Comparison of ENCODE assay signal across 9 cellular contexts in genomic region chr6:13526718-13527668, GRCh38. TPM values are rescaled to one million over a fixed set of nuclear protein-coding genes. Genes with fewer than 3 reads are reported as not detected.
A peak's percentile ranks its signal among the peaks of the same experiment; 100 is the strongest.
DNase-seq lines count a peak whose midpoint lies in the region; ATAC-seq, FAIRE-seq and TF ChIP-seq lines count a peak whose summit lies in the region.
"Had no signal": no experiment of that assay in that cellular context is flagged by ENCODE, and none has a peak within 500 bp of the region (broad histone marks: within the 10 kb centered on the region; RNA-seq: fewer than 3 reads in every experiment).

No MANE protein-coding gene starts in this region.

- H2AK5ac ChIP-seq in H1 (ENCODE audit: low read depth, low read length) = no peak overlapping the region

- H3K23ac ChIP-seq in H1 (ENCODE audit: insufficient read length) = no peak overlapping the region

- no peak for TF ChIP-seq POLR2A in Peyer's patch (IDR thresholded peaks at IDR 0.05)
- no peak for TF ChIP-seq POLR2A in H1 (IDR thresholded peaks at IDR 0.05; ENCODE audit: control extremely low read depth in 1 of 2, low read depth in 2 of 2, low read length in 2 of 2)

- H2AFZ ChIP-seq in H1 (ENCODE audit: low read length) = no peak overlapping the region

- CTCF ChIA-PET in H1 (lab: Charles Lee; ENCODE audit: partially characterized antibody) = interaction anchor here (0.6 to 1.0 kb wide), 4 partner anchors 14 to 647 kb away, joined by 3 to 5 read pairs (median 3); no protein-coding TSS in a partner anchor

- 82% methylated on average over 17 of the region's 17 CpGs; no CpG with 5 or more reads in 1 of the 2 experiments for WGBS in H1 (ENCODE audit: extremely low coverage in 1 of 2, insufficient coverage in 1 of 2, insufficient read length in 1 of 2, insufficient replicate concordance in 2 of 2, low coverage in 1 of 2, low lambda C conversion rate in 2 of 2, missing lambda C conversion rate in 1 of 2), 2 experiments
- WGBS in small intestine, 3 donors = 51 to 62% (median 61%) methylated on average over 17 of the region's 17 CpGs

- H4K91ac ChIP-seq in H1 (replicated peaks; ENCODE audit: insufficient read length, low read length) = no peak overlapping the region

- POLR2A ChIA-PET in H1 (lab: Charles Lee; ENCODE audit: partially characterized antibody) = no interaction called here

- no peak overlapping the region for H3K4me3 ChIP-seq in Peyer's patch
- no peak overlapping the region for H3K4me3 ChIP-seq in H1 (ENCODE audit: extremely low read depth in 1 of 4, insufficient read depth in 2 of 4, low read depth in 3 of 4, low read length in 4 of 4)
- H3K4me3 ChIP-seq in small intestine (ENCODE audit: low read depth in 1 of 2, low read length in 2 of 2) = no peak overlapping the region

- H2BK5ac ChIP-seq in H1 (ENCODE audit: low read depth, low read length) = no peak overlapping the region

- ATAC-seq in GM21367 (IDR thresholded peaks at IDR 0.05; ENCODE audit: unreplicated experiment) (peak; percentile 72), HG03575 (IDR thresholded peaks at IDR 0.05; ENCODE audit: extremely low read depth, insufficient number of reproducible peaks, low FRiP score, unreplicated experiment) (peak; percentile 67), HG02870 (IDR thresholded peaks at IDR 0.05; ENCODE audit: unreplicated experiment) (no peak)

- H3K4me2 ChIP-seq in H1 (ENCODE audit: insufficient read depth in 1 of 2, low read depth in 2 of 2, low read length in 2 of 2) = no peak overlapping the region

- H3K4me1 ChIP-seq in Peyer's patch (peaks cover 0 to 7% (median 1%) of the 10 kb centered on the region in 4 donors), H1 (replicated peaks in 1 of 4; ENCODE audit: control insufficient read depth in 3 of 4, insufficient read depth in 4 of 4, low read length in 3 of 4) (peaks cover 0 to 8% (median 2%) of the 10 kb centered on the region in 4 experiments; a peak in 3 of 7 replicates), small intestine (ENCODE audit: control insufficient read depth in 2 of 2, insufficient read depth in 1 of 2, low read depth in 1 of 2, low read length in 1 of 2) (peaks cover 0 to 2% of the 10 kb centered on the region in 2 donors)

- H3K27me3 ChIP-seq in Peyer's patch = no peaks in the 10 kb centered on the region
- no peaks in the 10 kb centered on the region for H3K27me3 ChIP-seq in H1 (replicated peaks in 1 of 4; ENCODE audit: control insufficient read depth in 3 of 4, extremely low read depth in 1 of 4, insufficient read depth in 3 of 4, low read length in 3 of 4)
- no peaks in the 10 kb centered on the region for H3K27me3 ChIP-seq in small intestine (ENCODE audit: control insufficient read depth in 2 of 2, insufficient read depth in 2 of 2, low read length in 2 of 2)

- no peak overlapping the region for H3K4ac ChIP-seq in H1 (replicated peaks; ENCODE audit: insufficient read length, low read depth, low read length)

- H3K79me1 ChIP-seq in H1 (ENCODE audit: low read depth, low read length) = no peaks in the 10 kb centered on the region

- H3K9me3 ChIP-seq in Peyer's patch (no peaks in the 10 kb centered on the region), H1 (ENCODE audit: insufficient read depth in 2 of 2, low read depth in 1 of 2, low read length in 1 of 2) (no peaks in the 10 kb centered on the region), small intestine (ENCODE audit: control insufficient read depth, low read depth) (no peaks in the 10 kb centered on the region)

- no peak overlapping the region for H2BK20ac ChIP-seq in H1 (ENCODE audit: low read length)

- H3K18ac ChIP-seq in H1 (ENCODE audit: extremely low read depth, low read length) = no peak overlapping the region

- no peak overlapping the region for H3K9ac ChIP-seq in H1 (replicated peaks in 1 of 4; ENCODE audit: extremely low read depth in 1 of 4, low read depth in 3 of 4, low read length in 3 of 4)

- DNase-seq in Daoy (ENCODE audit: low read depth) (peak; percentile 45), Peyer's patch (peak in 2 of 3 donors; percentile 64 to 74), H1 (ENCODE audit: low read depth in 1 of 2, low spot score in 2 of 2) (peak in 1 of 2 experiments; percentile 44), small intestine (peak; percentile 18), putamen (ENCODE audit: low spot score) (no peak)

- H3K36me3 ChIP-seq in Peyer's patch (no peaks in the 10 kb centered on the region), H1 (ENCODE audit: control insufficient read depth in 2 of 4, insufficient read depth in 4 of 4, low read length in 3 of 4) (no peaks in the 10 kb centered on the region), small intestine (ENCODE audit: control insufficient read depth in 2 of 2, insufficient read depth in 2 of 2, low read length in 2 of 2) (no peaks in the 10 kb centered on the region)

- peak overlapping the region in 3 of 4 donors; percentile 45 to 71 (median 57) for H3K27ac ChIP-seq in Peyer's patch
- no peak overlapping the region for H3K27ac ChIP-seq in H1 (ENCODE audit: low read depth, low read length)
- H3K27ac ChIP-seq in small intestine (ENCODE audit: low read depth in 1 of 2, low read length in 1 of 2) = peak overlapping the region in 1 of 2 donors; percentile 52

- no peak overlapping the region for H2BK15ac ChIP-seq in H1 (ENCODE audit: low read length)

- no peak overlapping the region for H3K14ac ChIP-seq in H1 (ENCODE audit: insufficient read length)

- no peak for TF ChIP-seq EP300 in H1 (IDR thresholded peaks at IDR 0.05; ENCODE audit: borderline replicate concordance in 1 of 2, low read depth in 2 of 2, low read length in 2 of 2)

- H3K23me2 ChIP-seq in H1 (ENCODE audit: low read depth, low read length) = no peaks in the 10 kb centered on the region; the same call in 1 of the 2 replicates

- TF ChIP-seq CTCF in Peyer's patch (IDR thresholded peaks at IDR 0.05) (no peak), H1 (IDR thresholded peaks at IDR 0.05; ENCODE audit: control extremely low read depth in 1 of 3, insufficient read depth in 1 of 3, low read depth in 1 of 3, low read length in 3 of 3) (no peak)

- no peaks in the 10 kb centered on the region for H4K20me1 ChIP-seq in H1 (replicated peaks in 1 of 2; ENCODE audit: control insufficient read depth in 1 of 2, insufficient read depth in 2 of 2, low read length in 2 of 2)

- 0 out of 2 replicates have a peak overlapping the region, but pooled peaks have one; percentile 39 for H2BK12ac ChIP-seq in H1 (ENCODE audit: low read depth, low read length)

- no peak for FAIRE-seq in H1 (lab: Jason Lieb, UNC)
- FAIRE-seq in small intestine (lab: Jason Lieb, UNC) = no peak
- FAIRE-seq: frontal cortex had no signal

- no peaks in the 10 kb centered on the region for H3K79me2 ChIP-seq in H1 (ENCODE audit: control insufficient read depth in 1 of 2, insufficient read depth in 2 of 2, low read length in 2 of 2)

- H2BK120ac ChIP-seq in H1 (replicated peaks; ENCODE audit: low read depth, low read length) = no peak overlapping the region

- TF ChIP-seq RAD21 in H1 (IDR thresholded peaks at IDR 0.05 in 1 of 2, conservative IDR thresholded peaks at IDR 0.05 in 1 of 2; ENCODE audit: low read depth in 2 of 2, low read length in 2 of 2) = 0 out of 4 replicates have a peak, but pooled peaks of 1 of the 2 experiments have one; percentile 6

- H4K8ac ChIP-seq in H1 (ENCODE audit: extremely low read depth, insufficient read depth, low read length) = no peak overlapping the region

- no peak overlapping the region for H4K5ac ChIP-seq in H1 (ENCODE audit: insufficient read length, low read depth, low read length)

- H3K56ac ChIP-seq in H1 (replicated peaks; ENCODE audit: insufficient read length, low read depth, low read length) = no peak overlapping the region

TF ChIP-seq in H1, 55 proteins besides CTCF, POLR2A, EP300 and RAD21 (continues in another document):
- TF ChIP-seq PHF8 (conservative IDR thresholded peaks at IDR 0.05; ENCODE audit: low read depth, low read length) (no peak), BRCA1 (IDR thresholded peaks at IDR 0.05; ENCODE audit: low read depth, low read length) (no peak), POLR2AphosphoS5 (IDR thresholded peaks at IDR 0.05; ENCODE audit: low read depth, low read length) (no peak), MAX (IDR thresholded peaks at IDR 0.05) (no peak)

RNA-seq across cellular contexts. Expression of gene GFOD1, which starts 39.6 kb away (rescaled TPM):
- total RNA-seq in Daoy (2014; rRNA removed; shearing (Covaris generic)) = 4.5 and 6.3 TPM in 2 replicates
- total RNA-seq in Peyer's patch = 10 to 100 TPM; 10.7 to 24.2 (median 17.6) TPM
- 8.5 and 8.8 TPM in 2 replicates for total RNA-seq in H1 (2021; fragmentation: NEBNext Ultra II Directional; extraction: Animal tissue kit (Norgen Biotek cat#: 25700))
- 2.5 and 3.4 TPM in 2 replicates for polyA plus RNA-seq in H1 (2011; rRNA removed)
- 2.8 TPM for polyA plus RNA-seq in H1 (2011; cell fraction: cytosol; rRNA removed)
- polyA plus RNA-seq in H1 (2011; cell fraction: nucleus; rRNA removed) = 4.1 TPM
- polyA plus RNA-seq in H1 (2012, experiment 1 of 2) = 2.5 to 3.4 TPM (median 3.1 TPM) in 4 replicates
- polyA plus RNA-seq in H1 (2012, experiment 2 of 2) = 0.63 TPM
- polyA plus RNA-seq in H1 (2013, experiment 1 of 2) = 3.5 TPM
- 3.6 TPM for polyA plus RNA-seq in H1 (2013, experiment 2 of 2)
- 8.5 and 10.8 TPM in 2 replicates for polyA minus RNA-seq in H1 (2011; rRNA and poly(A)+ RNA removed)
- 7.9 TPM for polyA minus RNA-seq in H1 (2011; cell fraction: cytosol; rRNA and poly(A)+ RNA removed)
- 14.4 TPM for polyA minus RNA-seq in H1 (2011; cell fraction: nucleus; rRNA and poly(A)+ RNA removed)
- polyA plus RNA-seq in small intestine = 1 to 10 TPM; 1.1 to 7.3 (median 1.9) TPM

RNA-seq across cellular contexts. Expression of gene SIRT5, which starts 47.4 kb away (rescaled TPM):
- 12.1 and 12.6 TPM in 2 replicates for total RNA-seq in Daoy (2014; rRNA removed; shearing (Covaris generic))
- 10 to 100 TPM in 3 of 4 donors, 1 to 10 TPM in 1; 6.8 to 22.1 (median 18.1) TPM for total RNA-seq in Peyer's patch
- 13.0 and 14.7 TPM in 2 replicates for total RNA-seq in H1 (2021; fragmentation: NEBNext Ultra II Directional; extraction: Animal tissue kit (Norgen Biotek cat#: 25700))
- polyA plus RNA-seq in H1 (2011; rRNA removed) = 7.4 and 8.0 TPM in 2 replicates
- 11.8 TPM for polyA plus RNA-seq in H1 (2011; cell fraction: cytosol; rRNA removed)
- polyA plus RNA-seq in H1 (2011; cell fraction: nucleus; rRNA removed) = 13.3 TPM
- 8.4 to 11.7 TPM (median 9.4 TPM) in 4 replicates for polyA plus RNA-seq in H1 (2012, experiment 1 of 2)
- 3.6 TPM for polyA plus RNA-seq in H1 (2012, experiment 2 of 2)
- 11.2 TPM for polyA plus RNA-seq in H1 (2013, experiment 1 of 2)
- polyA plus RNA-seq in H1 (2013, experiment 2 of 2) = 10.3 TPM
- 6.7 and 8.9 TPM in 2 replicates for polyA minus RNA-seq in H1 (2011; rRNA and poly(A)+ RNA removed)
- polyA minus RNA-seq in H1 (2011; cell fraction: cytosol; rRNA and poly(A)+ RNA removed) = 7.4 TPM
- polyA minus RNA-seq in H1 (2011; cell fraction: nucleus; rRNA and poly(A)+ RNA removed) = 9.8 TPM
- polyA plus RNA-seq in small intestine = 10 to 100 TPM in 1 of 3 donors, 1 to 10 TPM in 2; 7.5 to 10.3 (median 7.6) TPM
